In genomic region chr5:90475436-90475980, GRCh38 we compare ENCODE assay signal across 9 cellular contexts. TPM values are rescaled to one million over a fixed set of nuclear protein-coding genes. Genes with fewer than 3 reads are reported as not detected.
A peak's percentile ranks its signal among the peaks of the same experiment; 100 is the strongest.
DNase-seq lines count a peak whose midpoint lies in the region; ATAC-seq, FAIRE-seq and TF ChIP-seq lines count a peak whose summit lies in the region.
"Had no signal": no experiment of that assay in that cellular context is flagged by ENCODE, and none has a peak within 500 bp of the region (broad histone marks: within the 10 kb centered on the region; RNA-seq: fewer than 3 reads in every experiment).

No MANE protein-coding gene starts in this region.

- FAIRE-seq in GM12878 (lab: Jason Lieb, UNC), result no peak

- no peaks in the 10 kb centered on the region for H3K36me3 ChIP-seq in KMS-11 (ENCODE audit: insufficient read depth)
- H3K36me3 ChIP-seq in GM12878 (ENCODE audit: control insufficient read depth in 2 of 2, insufficient read depth in 2 of 2, low read length in 1 of 2), result no peaks in the 10 kb centered on the region

- H4K20me1 ChIP-seq in KMS-11 (ENCODE audit: insufficient read depth) (no peaks in the 10 kb centered on the region), GM12878 (ENCODE audit: control insufficient read depth, insufficient read depth) (no peaks in the 10 kb centered on the region)

- in situ Hi-C loops in GM12878 (cut with MboI), result no loop called here

- RAD21 ChIA-PET in GM12878 (lab: Charles Lee; ENCODE audit: unreplicated experiment), result interaction anchor here (4.6 kb wide), 1 partner anchor 54 kb away, joined by 37 read pairs; the partner anchor contains the start of gene LYSMD3

- H3K27ac Mint-ChIP-seq in CD4-positive, alpha-beta T cell, result peak overlapping the region; percentile 92
- H3K27ac Mint-ChIP-seq in mesothelial cell of epicardium, result no peak overlapping the region

- TF ChIP-seq EP300 in GM12878 (IDR thresholded peaks at IDR 0.05; ENCODE audit: borderline replicate concordance in 1 of 2, control insufficient read depth in 1 of 2, low read depth in 2 of 2, low read length in 2 of 2), result no peak

- H3K9me3 Mint-ChIP-seq in CD4-positive, alpha-beta T cell, result no peaks in the 10 kb centered on the region
- H3K9me3 Mint-ChIP-seq in mesothelial cell of epicardium, result no peaks in the 10 kb centered on the region

- TF ChIP-seq CTCF in CD4-positive, alpha-beta T cell (IDR thresholded peaks at IDR 0.05), result no peak
- TF ChIP-seq CTCF in KMS-11 (conservative IDR thresholded peaks at IDR 0.05; ENCODE audit: low read depth, low read length), result no peak
- no peak for TF ChIP-seq CTCF in GM12878 (IDR thresholded peaks at IDR 0.05 in 2 of 3, conservative IDR thresholded peaks at IDR 0.05 in 1 of 3; ENCODE audit: control insufficient read depth in 2 of 3, extremely low read depth in 1 of 3, insufficient read depth in 1 of 3, low read depth in 3 of 3, low read length in 3 of 3)
- no peak for TF ChIP-seq CTCF in mesothelial cell of epicardium (IDR thresholded peaks at IDR 0.05; ENCODE audit: unreplicated experiment)

- peaks cover 41% of the 10 kb centered on the region for H3K4me1 Mint-ChIP-seq in CD4-positive, alpha-beta T cell (ENCODE audit: low read depth)
- peaks cover 20% of the 10 kb centered on the region for H3K4me1 Mint-ChIP-seq in mesothelial cell of epicardium

- TF ChIP-seq POLR2A in GM12878 (IDR thresholded peaks at IDR 0.05; ENCODE audit: low read depth, low read length), result no peak

- 92% methylated on average over 17 of the region's 17 CpGs for WGBS in GM12878 (ENCODE audit: insufficient coverage, insufficient replicate concordance, low lambda C conversion rate, missing lambda C conversion rate)

- H3K36me3 Mint-ChIP-seq in CD4-positive, alpha-beta T cell (ENCODE audit: low read depth), result peaks cover 27% of the 10 kb centered on the region
- H3K36me3 Mint-ChIP-seq in mesothelial cell of epicardium, result no peaks in the 10 kb centered on the region

- intact Hi-C loops in CD4-positive, alpha-beta T cell (cut with DNase I, micrococcal nuclease), result loop anchor here in 1 of 2 experiments (1.0 to 5.0 kb wide), 3 partner anchors 35 to 902 kb away; partner anchors contain the start of gene LYSMD3
- intact Hi-C loops in GM12878 (cut with micrococcal nuclease; ENCODE audit: unreplicated experiment), result loop anchor here (2.0 to 10.0 kb wide), 2 partner anchors 67 to 909 kb away; partner anchors contain the start of genes ARRDC3 and CETN3

- SMC1A ChIA-PET in GM12878 (lab: Charles Lee; ENCODE audit: uncharacterized antibody, unreplicated experiment), result interaction anchor here (0.7 to 2.0 kb wide), 12 partner anchors 10 to 308 kb away, joined by 3 to 10 read pairs (median 5); partner anchors contain the start of gene LYSMD3

- H3K4me1 ChIP-seq in KMS-11 (ENCODE audit: low read depth, poor library complexity, severe bottlenecking) (peaks cover 51% of the 10 kb centered on the region), GM12878 (ENCODE audit: control insufficient read depth, insufficient read depth, low read length) (peaks cover 3% of the 10 kb centered on the region; the same call in 1 of the 2 replicates)

- no peaks in the 10 kb centered on the region for H3K9me3 ChIP-seq in CD4-positive, alpha-beta T cell (ENCODE audit: control insufficient read depth, low read length)
- H3K9me3 ChIP-seq in GM12878 (replicated peaks; ENCODE audit: control insufficient read depth, insufficient read depth, low read length), result peaks cover 1% of the 10 kb centered on the region; the same call in 1 of the 3 replicates

- H3K27ac ChIP-seq in CD4-positive, alpha-beta T cell (ENCODE audit: low read depth, low read length), result no peak overlapping the region
- H3K27ac ChIP-seq in KMS-11 (no peak overlapping the region), GM12878 (ENCODE audit: control insufficient read depth, insufficient read depth) (no peak overlapping the region)

- TF ChIP-seq RAD21 in GM12878 (IDR thresholded peaks at IDR 0.05; ENCODE audit: insufficient read depth, low read depth, low read length), result no peak

- H3K27me3 Mint-ChIP-seq in CD4-positive, alpha-beta T cell, result no peaks in the 10 kb centered on the region
- H3K27me3 Mint-ChIP-seq in mesothelial cell of epicardium (ENCODE audit: low read depth), result peaks cover 5% of the 10 kb centered on the region

- H3K27me3 ChIP-seq in CD4-positive, alpha-beta T cell (ENCODE audit: control insufficient read depth, insufficient read depth, low read length), result no peaks in the 10 kb centered on the region
- H3K27me3 ChIP-seq in KMS-11 (ENCODE audit: insufficient read depth, low read depth) (no peaks in the 10 kb centered on the region), GM12878 (replicated peaks in 1 of 2; ENCODE audit: control insufficient read depth in 2 of 2, insufficient read depth in 2 of 2, low read length in 1 of 2) (no peaks in the 10 kb centered on the region)

- H3K4me3 Mint-ChIP-seq in CD4-positive, alpha-beta T cell, result peak overlapping the region; percentile 100
- H3K4me3 Mint-ChIP-seq in mesothelial cell of epicardium, result peak overlapping the region; percentile 93

- POLR2A ChIA-PET in CD4-positive, alpha-beta T cell (lab: Charles Lee), result interaction anchor here (1.0 to 3.5 kb wide), 7 partner anchors 9 to 903 kb away, joined by 3 to 90 read pairs (median 5); partner anchors contain the start of genes CETN3 and LYSMD3
- POLR2A ChIA-PET in GM12878 (lab: Charles Lee), result interaction anchor here (0.6 to 2.4 kb wide), 6 partner anchors 16 to 66 kb away, joined by 3 to 21 read pairs (median 4); partner anchors contain the start of genes CETN3 and LYSMD3

- CTCF ChIA-PET in CD4-positive, alpha-beta T cell (lab: Charles Lee), result interaction anchor here (1.7 kb wide), 1 partner anchor 36 kb away, joined by 9 read pairs; no protein-coding TSS in a partner anchor
- CTCF ChIA-PET in GM12878 (lab: Yijun Ruan, JAX), result interaction anchor here (0.6 to 4.9 kb wide), 6 partner anchors 12 to 128 kb away, joined by 3 to 30 read pairs (median 4); partner anchors contain the start of gene LYSMD3

- BruUV-seq in GM12878 (replicated peaks; lab: Mats Ljungman, UMichigan), result no TSS peak

- no peak for DNase-seq in CD4-positive, alpha-beta T cell
- DNase-seq in GM12878 (ENCODE audit: low read depth, low spot score), result no peak
- DNase-seq in mesothelial cell of epicardium (ENCODE audit: low spot score in 2 of 2, unreplicated experiment in 2 of 2), result no peak
- no peak for DNase-seq in activated CD8-positive, alpha-beta memory T cell treated with anti-CD3 and anti-CD28 coated beads, Interleukin-2, amount 50 U/mL, for 48 hours
- DNase-seq in activated gamma-delta T cell (lab: John Stamatoyannopoulos, UW), result no peak
- DNase-seq in GM19238 (ENCODE audit: insufficient read length, low spot score), result no peak
- DNase-seq: aorta had no signal

- peak overlapping the region; percentile 95 for H3K4me2 ChIP-seq in KMS-11
- peak overlapping the region; percentile 98; the same call in 1 of the 2 replicates for H3K4me2 ChIP-seq in GM12878 (ENCODE audit: control insufficient read depth, insufficient read depth)

- H3K9ac ChIP-seq in KMS-11 (peak overlapping the region; percentile 96; the same call in 1 of the 2 replicates), GM12878 (ENCODE audit: control insufficient read depth, insufficient read depth, low read length) (no peak overlapping the region)

- H2AFZ ChIP-seq in KMS-11 (ENCODE audit: low read depth), result peak overlapping the region; percentile 97; the same call in 1 of the 2 replicates
- H2AFZ ChIP-seq in GM12878 (ENCODE audit: control insufficient read depth, low read depth, low read length), result no peak overlapping the region; the same call in 1 of the 2 replicates

- ATAC-seq in CD4-positive, alpha-beta T cell (ENCODE audit: poor library complexity), result no peak
- ATAC-seq in GM12878, result no peak
- no peak for ATAC-seq in GM19455 (IDR thresholded peaks at IDR 0.05; ENCODE audit: unreplicated experiment)

- H3K4me3 ChIP-seq in KMS-11 (IDR thresholded peaks at IDR 0.05; ENCODE audit: insufficient read depth, low read depth, low read length), result no peak overlapping the region
- H3K4me3 ChIP-seq in GM12878, result peak overlapping the region; percentile 89; the same call in 1 of the 2 replicates

- peaks cover 56% of the 10 kb centered on the region for H3K79me2 ChIP-seq in KMS-11 (ENCODE audit: insufficient read depth, low read depth)
- H3K79me2 ChIP-seq in GM12878 (ENCODE audit: control insufficient read depth, insufficient read depth, low read length), result peaks cover 36% of the 10 kb centered on the region

RNA-seq across cellular contexts. Expression of gene POLR3G, which starts 0.8 kb away (rescaled TPM):
- 1 to 10 TPM in 1 of 2 experiments, under 1 TPM in 1; 0.80 to 2.3 TPM for total RNA-seq in CD4-positive, alpha-beta T cell
- total RNA-seq in GM12878 (2013; cell fraction: nucleolus; rRNA removed), result 11.3 and 14.3 TPM in 2 replicates
- total RNA-seq in GM12878 (2014; rRNA removed), result 15.2 and 22.1 TPM in 2 replicates
- total RNA-seq in GM12878 (2014; rRNA removed; fragmentation: Illumina TruSeq; extraction: Trizol), result 23.4 and 25.5 TPM in 2 replicates
- total RNA-seq in GM12878 (2021), result 18.3 and 18.4 TPM in 2 replicates
- polyA plus RNA-seq in GM12878 (2011; ENCODE audit: low read depth), result 11.0 TPM
- 16.7 and 27.0 TPM in 2 replicates for polyA plus RNA-seq in GM12878 (2011; rRNA removed)
- 17.7 and 31.7 TPM in 2 replicates for polyA plus RNA-seq in GM12878 (2011; cell fraction: cytosol; rRNA removed)
- polyA plus RNA-seq in GM12878 (2011; cell fraction: nucleus; rRNA removed), result 4.9 and 11.4 TPM in 2 replicates
- polyA plus RNA-seq in GM12878 (2012), result 6.5 and 8.3 TPM in 2 replicates
- 29.5 and 35.1 TPM in 2 replicates for polyA plus RNA-seq in GM12878 (2014; fragmentation: Illumina TruSeq; extraction: Trizol)
- polyA plus RNA-seq in GM12878 (2014; fragmentation: Nextera tagmentation; extraction: Ambion mirVana), result 10 to 100 TPM; 42.1 to 50.9 TPM
- 18.8 and 22.4 TPM in 2 replicates for polyA plus RNA-seq in GM12878 (2014; rRNA removed)
- polyA plus RNA-seq in GM12878 (2016; fragmentation: Nextera tagmentation; extraction: Ambion mirVana), result 10 to 100 TPM; 32.0 to 33.1 TPM
- 6.3 and 6.9 TPM in 2 replicates for polyA minus RNA-seq in GM12878 (2011; rRNA and poly(A)+ RNA removed)
- 2.6 and 2.9 TPM in 2 replicates for polyA minus RNA-seq in GM12878 (2011; cell fraction: cytosol; rRNA and poly(A)+ RNA removed)
- polyA minus RNA-seq in GM12878 (2011; cell fraction: nucleus; rRNA and poly(A)+ RNA removed), result 0.97 and 2.1 TPM in 2 replicates
- total RNA-seq in mesothelial cell of epicardium, result 1.6 to 2.1 TPM (median 1.7 TPM) in 3 replicates

RNA-seq across cellular contexts. Expression of gene MBLAC2, which starts 0.9 kb away (rescaled TPM):
- 1 to 10 TPM; 3.9 to 4.1 TPM for total RNA-seq in CD4-positive, alpha-beta T cell
- 21.3 and 22.7 TPM in 2 replicates for total RNA-seq in GM12878 (2013; cell fraction: nucleolus; rRNA removed)
- total RNA-seq in GM12878 (2014; rRNA removed), result 6.9 and 7.4 TPM in 2 replicates
- 7.4 and 7.6 TPM in 2 replicates for total RNA-seq in GM12878 (2014; rRNA removed; fragmentation: Illumina TruSeq; extraction: Trizol)
- total RNA-seq in GM12878 (2021), result 7.3 and 7.8 TPM in 2 replicates
- 0.97 TPM for polyA plus RNA-seq in GM12878 (2011; ENCODE audit: low read depth)
- polyA plus RNA-seq in GM12878 (2011; rRNA removed), result 6.1 and 8.3 TPM in 2 replicates
- polyA plus RNA-seq in GM12878 (2011; cell fraction: cytosol; rRNA removed), result 4.2 and 4.5 TPM in 2 replicates
- polyA plus RNA-seq in GM12878 (2011; cell fraction: nucleus; rRNA removed), result 9.1 and 9.4 TPM in 2 replicates
- 3.6 and 5.9 TPM in 2 replicates for polyA plus RNA-seq in GM12878 (2012)
- 7.4 and 9.0 TPM in 2 replicates for polyA plus RNA-seq in GM12878 (2014; fragmentation: Illumina TruSeq; extraction: Trizol)
- polyA plus RNA-seq in GM12878 (2014; fragmentation: Nextera tagmentation; extraction: Ambion mirVana), result 1 to 10 TPM; 2.0 to 2.8 TPM
- polyA plus RNA-seq in GM12878 (2014; rRNA removed), result 6.4 and 7.5 TPM in 2 replicates
- 10 to 100 TPM in 1 of 2 experiments, 1 to 10 TPM in 1; 9.5 to 10.5 TPM for polyA plus RNA-seq in GM12878 (2016; fragmentation: Nextera tagmentation; extraction: Ambion mirVana)
- 6.8 and 10.2 TPM in 2 replicates for polyA minus RNA-seq in GM12878 (2011; rRNA and poly(A)+ RNA removed)
- 3.2 and 4.2 TPM in 2 replicates for polyA minus RNA-seq in GM12878 (2011; cell fraction: cytosol; rRNA and poly(A)+ RNA removed)
- polyA minus RNA-seq in GM12878 (2011; cell fraction: nucleus; rRNA and poly(A)+ RNA removed), result 17.0 and 27.2 TPM in 2 replicates
- 5.0 to 5.2 TPM (median 5.1 TPM) in 3 replicates for total RNA-seq in mesothelial cell of epicardium

RNA-seq across cellular contexts. Expression of gene LYSMD3, which starts 53.9 kb away (rescaled TPM):
- 10 to 100 TPM; 27.6 to 32.8 TPM for total RNA-seq in CD4-positive, alpha-beta T cell
- 22.1 and 24.7 TPM in 2 replicates for total RNA-seq in GM12878 (2013; cell fraction: nucleolus; rRNA removed)
- total RNA-seq in GM12878 (2014; rRNA removed) (7.2 and 9.5 TPM in 2 replicates), GM12878 (2014; rRNA removed; fragmentation: Illumina TruSeq; extraction: Trizol) (11.7 and 13.1 TPM in 2 replicates), GM12878 (2021) (12.0 and 13.5 TPM in 2 replicates), mesothelial cell of epicardium (14.5 to 16.8 TPM (median 14.8 TPM) in 3 replicates)
- 4.3 TPM for polyA plus RNA-seq in GM12878 (2011; ENCODE audit: low read depth)
- polyA plus RNA-seq in GM12878 (2011; rRNA removed) (15.3 and 28.3 TPM in 2 replicates), GM12878 (2014; fragmentation: Illumina TruSeq; extraction: Trizol) (12.0 and 21.9 TPM in 2 replicates), GM12878 (2014; fragmentation: Nextera tagmentation; extraction: Ambion mirVana) (1 to 10 TPM; 3.9 to 6.0 TPM), GM12878 (2014; rRNA removed) (5.8 and 6.9 TPM in 2 replicates), GM12878 (2016; fragmentation: Nextera tagmentation; extraction: Ambion mirVana) (10 to 100 TPM; 17.1 to 22.5 TPM)
- polyA plus RNA-seq in GM12878 (2011; cell fraction: cytosol; rRNA removed), result 4.5 and 5.1 TPM in 2 replicates
- 4.9 and 5.6 TPM in 2 replicates for polyA plus RNA-seq in GM12878 (2011; cell fraction: nucleus; rRNA removed)
- 10.0 and 13.2 TPM in 2 replicates for polyA plus RNA-seq in GM12878 (2012)
- 6.6 and 10.9 TPM in 2 replicates for polyA minus RNA-seq in GM12878 (2011; rRNA and poly(A)+ RNA removed)
- polyA minus RNA-seq in GM12878 (2011; cell fraction: cytosol; rRNA and poly(A)+ RNA removed), result 3.1 and 4.2 TPM in 2 replicates
- polyA minus RNA-seq in GM12878 (2011; cell fraction: nucleus; rRNA and poly(A)+ RNA removed), result 4.5 and 5.9 TPM in 2 replicates
